In genomic region chr2:227464851-227465250, GRCh38 we compare ENCODE assay signal across 1 cellular context.
TF ChIP-seq lines count a peak whose summit lies in the region.

No MANE protein-coding gene starts in this region.

TF ChIP-seq in H1, 55 proteins besides CTCF, POLR2A, EP300 and RAD21:
- TF ChIP-seq TEAD4 (IDR thresholded peaks at IDR 0.05; ENCODE audit: low read depth, low read length) (peak; percentile 36; the same call in 1 of the 2 replicates), E2F6 (IDR thresholded peaks at IDR 0.05) (no peak)
